ENCODE assay signal across 1 cellular context in the genomic region with DNA sequence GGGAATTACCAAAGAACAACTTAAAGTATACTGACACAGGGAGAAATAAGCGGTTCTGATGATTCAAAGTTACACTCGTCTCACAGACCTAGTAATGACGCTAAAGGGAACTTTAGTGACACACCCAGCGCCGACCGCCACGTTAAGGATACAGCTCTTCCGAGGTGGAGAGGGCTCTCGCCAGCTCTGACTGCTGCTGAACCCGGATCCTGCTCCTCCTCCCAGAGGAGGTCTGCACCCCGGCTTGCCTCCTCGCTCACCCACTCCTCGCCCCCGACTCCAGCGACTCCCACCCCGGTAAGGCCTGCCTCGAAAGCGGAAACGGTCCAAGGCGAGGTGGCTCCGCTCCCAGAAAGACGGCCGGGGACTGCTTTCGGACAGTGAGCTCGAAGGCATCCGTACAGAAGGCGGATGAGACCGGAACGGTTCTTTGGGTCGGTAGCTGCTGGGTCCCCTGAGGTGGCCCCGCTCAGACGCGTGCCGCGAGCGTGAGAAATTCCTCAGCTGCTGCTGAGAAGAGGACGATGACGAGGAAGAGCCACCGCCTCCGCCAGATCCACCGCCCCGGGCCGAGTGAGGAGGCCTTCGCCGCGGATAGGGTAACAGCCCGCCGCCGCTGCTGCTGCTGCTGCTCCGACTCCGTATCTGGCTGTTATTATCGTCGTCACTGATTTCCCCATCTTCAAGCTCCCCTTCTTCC.
A peak's percentile ranks its signal among the peaks of the same experiment; 100 is the strongest.
TF ChIP-seq lines count a peak whose summit lies in the region.

No MANE protein-coding gene starts in this region.

TF ChIP-seq in K562, 482 proteins besides CTCF, POLR2A, EP300 and RAD21 (continued from another document and continues in another):
- TF ChIP-seq XRCC5 (IDR thresholded peaks at IDR 0.05; ENCODE audit: low read depth, low read length) (no peak), SMARCB1 (IDR thresholded peaks at IDR 0.05; ENCODE audit: insufficient read length, low read depth) (no peak), ZNF41 (CRISPR knock-in tag; conservative IDR thresholded peaks at IDR 0.05) (no peak), NFIC (IDR thresholded peaks at IDR 0.05) (no peak), MTA2 (IDR thresholded peaks at IDR 0.05; ENCODE audit: low read depth) (no peak), SPI1 (IDR thresholded peaks at IDR 0.05; ENCODE audit: borderline replicate concordance, low read depth, low read length) (0 out of 2 replicates have a peak, but pooled peaks have one; percentile 22), MEF2A (IDR thresholded peaks at IDR 0.05; ENCODE audit: control insufficient read depth, low read depth, low read length) (no peak), YBX1 (IDR thresholded peaks at IDR 0.05) (no peak), FUS (optimal IDR thresholded peaks at IDR 0.05; ENCODE audit: low read depth, low read length) (no peak), POU5F1 (IDR thresholded peaks at IDR 0.05; ENCODE audit: borderline replicate concordance, low read depth, low read length, partially characterized antibody) (no peak), CBFB (CRISPR knock-in tag; IDR thresholded peaks at IDR 0.05) (no peak; the same call in 1 of the 2 replicates), CHD4 (IDR thresholded peaks at IDR 0.05; ENCODE audit: insufficient read depth, insufficient replicate concordance, low read depth, low read length, poor library complexity, severe bottlenecking) (no peak), THRAP3 (IDR thresholded peaks at IDR 0.05; ENCODE audit: borderline replicate concordance) (no peak), CSDE1 (IDR thresholded peaks at IDR 0.05) (no peak), KLF13 (tag; IDR thresholded peaks at IDR 0.05; ENCODE audit: borderline replicate concordance, low read depth) (no peak), TAF15 (IDR thresholded peaks at IDR 0.05; ENCODE audit: low read depth, low read length) (no peak), ZSCAN29 (IDR thresholded peaks at IDR 0.05) (peak; percentile 15; the same call in 1 of the 2 replicates), PTRF (tag; IDR thresholded peaks at IDR 0.05) (no peak), SMAD1 (IDR thresholded peaks at IDR 0.05; ENCODE audit: low read depth, low read length, partially characterized antibody) (no peak), ZNF75A (CRISPR knock-in tag; IDR thresholded peaks at IDR 0.05) (no peak), EGR1 (conservative IDR thresholded peaks at IDR 0.05) (peak; percentile 48), JUNB (CRISPR knock-in tag; conservative IDR thresholded peaks at IDR 0.05) (no peak), GATA2 (CRISPR knock-in tag; IDR thresholded peaks at IDR 0.05) (peak; percentile 43; the same call in 1 of the 2 replicates), HDAC3 (IDR thresholded peaks at IDR 0.05; ENCODE audit: borderline replicate concordance, partially characterized antibody) (no peak), BRF1 (IDR thresholded peaks at IDR 0.05; ENCODE audit: borderline replicate concordance, extremely low read depth, insufficient read length) (no peak), ZNF347 (CRISPR knock-in tag; IDR thresholded peaks at IDR 0.05; ENCODE audit: low read depth) (no peak), EHMT2 (IDR thresholded peaks at IDR 0.05) (no peak), TRIM28 (IDR thresholded peaks at IDR 0.05) (no peak), ZNF143 (CRISPR knock-in tag; IDR thresholded peaks at IDR 0.05) (0 out of 2 replicates have a peak, but pooled peaks have one; percentile 38), FOXA3 (CRISPR knock-in tag; conservative IDR thresholded peaks at IDR 0.05 in 1 of 2, IDR thresholded peaks at IDR 0.05 in 1 of 2) (no peak)
- TF ChIP-seq, protein P1, sequence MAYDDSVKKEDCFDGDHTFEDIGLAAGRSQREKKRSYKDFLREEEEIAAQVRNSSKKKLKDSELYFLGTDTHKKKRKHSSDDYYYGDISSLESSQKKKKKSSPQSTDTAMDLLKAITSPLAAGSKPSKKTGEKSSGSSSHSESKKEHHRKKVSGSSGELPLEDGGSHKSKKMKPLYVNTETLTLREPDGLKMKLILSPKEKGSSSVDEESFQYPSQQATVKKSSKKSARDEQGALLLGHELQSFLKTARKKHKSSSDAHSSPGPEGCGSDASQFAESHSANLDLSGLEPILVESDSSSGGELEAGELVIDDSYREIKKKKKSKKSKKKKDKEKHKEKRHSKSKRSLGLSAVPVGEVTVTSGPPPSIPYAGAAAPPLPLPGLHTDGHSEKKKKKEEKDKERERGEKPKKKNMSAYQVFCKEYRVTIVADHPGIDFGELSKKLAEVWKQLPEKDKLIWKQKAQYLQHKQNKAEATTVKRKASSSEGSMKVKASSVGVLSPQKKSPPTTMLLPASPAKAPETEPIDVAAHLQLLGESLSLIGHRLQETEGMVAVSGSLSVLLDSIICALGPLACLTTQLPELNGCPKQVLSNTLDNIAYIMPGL (CRISPR knock-in tag; IDR thresholded peaks at IDR 0.05) = 0 out of 2 replicates have a peak, but pooled peaks have one; percentile 1
- TF ChIP-seq, protein P2, sequence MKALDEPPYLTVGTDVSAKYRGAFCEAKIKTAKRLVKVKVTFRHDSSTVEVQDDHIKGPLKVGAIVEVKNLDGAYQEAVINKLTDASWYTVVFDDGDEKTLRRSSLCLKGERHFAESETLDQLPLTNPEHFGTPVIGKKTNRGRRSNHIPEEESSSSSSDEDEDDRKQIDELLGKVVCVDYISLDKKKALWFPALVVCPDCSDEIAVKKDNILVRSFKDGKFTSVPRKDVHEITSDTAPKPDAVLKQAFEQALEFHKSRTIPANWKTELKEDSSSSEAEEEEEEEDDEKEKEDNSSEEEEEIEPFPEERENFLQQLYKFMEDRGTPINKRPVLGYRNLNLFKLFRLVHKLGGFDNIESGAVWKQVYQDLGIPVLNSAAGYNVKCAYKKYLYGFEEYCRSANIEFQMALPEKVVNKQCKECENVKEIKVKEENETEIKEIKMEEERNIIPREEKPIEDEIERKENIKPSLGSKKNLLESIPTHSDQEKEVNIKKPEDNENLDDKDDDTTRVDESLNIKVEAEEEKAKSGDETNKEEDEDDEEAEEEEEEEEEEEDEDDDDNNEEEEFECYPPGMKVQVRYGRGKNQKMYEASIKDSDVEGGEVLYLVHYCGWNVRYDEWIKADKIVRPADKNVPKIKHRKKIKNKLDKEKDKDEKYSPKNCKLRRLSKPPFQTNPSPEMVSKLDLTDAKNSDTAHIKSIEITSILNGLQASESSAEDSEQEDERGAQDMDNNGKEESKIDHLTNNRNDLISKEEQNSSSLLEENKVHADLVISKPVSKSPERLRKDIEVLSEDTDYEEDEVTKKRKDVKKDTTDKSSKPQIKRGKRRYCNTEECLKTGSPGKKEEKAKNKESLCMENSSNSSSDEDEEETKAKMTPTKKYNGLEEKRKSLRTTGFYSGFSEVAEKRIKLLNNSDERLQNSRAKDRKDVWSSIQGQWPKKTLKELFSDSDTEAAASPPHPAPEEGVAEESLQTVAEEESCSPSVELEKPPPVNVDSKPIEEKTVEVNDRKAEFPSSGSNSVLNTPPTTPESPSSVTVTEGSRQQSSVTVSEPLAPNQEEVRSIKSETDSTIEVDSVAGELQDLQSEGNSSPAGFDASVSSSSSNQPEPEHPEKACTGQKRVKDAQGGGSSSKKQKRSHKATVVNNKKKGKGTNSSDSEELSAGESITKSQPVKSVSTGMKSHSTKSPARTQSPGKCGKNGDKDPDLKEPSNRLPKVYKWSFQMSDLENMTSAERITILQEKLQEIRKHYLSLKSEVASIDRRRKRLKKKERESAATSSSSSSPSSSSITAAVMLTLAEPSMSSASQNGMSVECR (CRISPR knock-in tag; IDR thresholded peaks at IDR 0.05) = peak; percentile 44; the same call in 1 of the 2 replicates
- TF ChIP-seq, protein P3, sequence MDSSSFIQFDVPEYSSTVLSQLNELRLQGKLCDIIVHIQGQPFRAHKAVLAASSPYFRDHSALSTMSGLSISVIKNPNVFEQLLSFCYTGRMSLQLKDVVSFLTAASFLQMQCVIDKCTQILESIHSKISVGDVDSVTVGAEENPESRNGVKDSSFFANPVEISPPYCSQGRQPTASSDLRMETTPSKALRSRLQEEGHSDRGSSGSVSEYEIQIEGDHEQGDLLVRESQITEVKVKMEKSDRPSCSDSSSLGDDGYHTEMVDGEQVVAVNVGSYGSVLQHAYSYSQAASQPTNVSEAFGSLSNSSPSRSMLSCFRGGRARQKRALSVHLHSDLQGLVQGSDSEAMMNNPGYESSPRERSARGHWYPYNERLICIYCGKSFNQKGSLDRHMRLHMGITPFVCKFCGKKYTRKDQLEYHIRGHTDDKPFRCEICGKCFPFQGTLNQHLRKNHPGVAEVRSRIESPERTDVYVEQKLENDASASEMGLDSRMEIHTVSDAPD (CRISPR knock-in tag; IDR thresholded peaks at IDR 0.05) = no peak
- TF ChIP-seq, protein P4, sequence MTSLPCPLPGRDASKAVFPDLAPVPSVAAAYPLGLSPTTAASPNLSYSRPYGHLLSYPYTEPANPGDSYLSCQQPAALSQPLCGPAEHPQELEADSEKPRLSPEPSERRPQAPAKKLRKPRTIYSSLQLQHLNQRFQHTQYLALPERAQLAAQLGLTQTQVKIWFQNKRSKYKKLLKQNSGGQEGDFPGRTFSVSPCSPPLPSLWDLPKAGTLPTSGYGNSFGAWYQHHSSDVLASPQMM (CRISPR knock-in tag; IDR thresholded peaks at IDR 0.05) = no peak
- TF ChIP-seq, protein P5, sequence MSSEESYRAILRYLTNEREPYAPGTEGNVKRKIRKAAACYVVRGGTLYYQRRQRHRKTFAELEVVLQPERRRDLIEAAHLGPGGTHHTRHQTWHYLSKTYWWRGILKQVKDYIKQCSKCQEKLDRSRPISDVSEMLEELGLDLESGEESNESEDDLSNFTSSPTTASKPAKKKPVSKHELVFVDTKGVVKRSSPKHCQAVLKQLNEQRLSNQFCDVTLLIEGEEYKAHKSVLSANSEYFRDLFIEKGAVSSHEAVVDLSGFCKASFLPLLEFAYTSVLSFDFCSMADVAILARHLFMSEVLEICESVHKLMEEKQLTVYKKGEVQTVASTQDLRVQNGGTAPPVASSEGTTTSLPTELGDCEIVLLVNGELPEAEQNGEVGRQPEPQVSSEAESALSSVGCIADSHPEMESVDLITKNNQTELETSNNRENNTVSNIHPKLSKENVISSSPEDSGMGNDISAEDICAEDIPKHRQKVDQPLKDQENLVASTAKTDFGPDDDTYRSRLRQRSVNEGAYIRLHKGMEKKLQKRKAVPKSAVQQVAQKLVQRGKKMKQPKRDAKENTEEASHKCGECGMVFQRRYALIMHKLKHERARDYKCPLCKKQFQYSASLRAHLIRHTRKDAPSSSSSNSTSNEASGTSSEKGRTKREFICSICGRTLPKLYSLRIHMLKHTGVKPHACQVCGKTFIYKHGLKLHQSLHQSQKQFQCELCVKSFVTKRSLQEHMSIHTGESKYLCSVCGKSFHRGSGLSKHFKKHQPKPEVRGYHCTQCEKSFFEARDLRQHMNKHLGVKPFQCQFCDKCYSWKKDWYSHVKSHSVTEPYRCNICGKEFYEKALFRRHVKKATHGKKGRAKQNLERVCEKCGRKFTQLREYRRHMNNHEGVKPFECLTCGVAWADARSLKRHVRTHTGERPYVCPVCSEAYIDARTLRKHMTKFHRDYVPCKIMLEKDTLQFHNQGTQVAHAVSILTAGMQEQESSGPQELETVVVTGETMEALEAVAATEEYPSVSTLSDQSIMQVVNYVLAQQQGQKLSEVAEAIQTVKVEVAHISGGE (CRISPR knock-in tag; IDR thresholded peaks at IDR 0.05) = peak in 1 of 3 experiments; percentile 39; a peak in 2 of 6 replicates
- TF ChIP-seq, protein P6, sequence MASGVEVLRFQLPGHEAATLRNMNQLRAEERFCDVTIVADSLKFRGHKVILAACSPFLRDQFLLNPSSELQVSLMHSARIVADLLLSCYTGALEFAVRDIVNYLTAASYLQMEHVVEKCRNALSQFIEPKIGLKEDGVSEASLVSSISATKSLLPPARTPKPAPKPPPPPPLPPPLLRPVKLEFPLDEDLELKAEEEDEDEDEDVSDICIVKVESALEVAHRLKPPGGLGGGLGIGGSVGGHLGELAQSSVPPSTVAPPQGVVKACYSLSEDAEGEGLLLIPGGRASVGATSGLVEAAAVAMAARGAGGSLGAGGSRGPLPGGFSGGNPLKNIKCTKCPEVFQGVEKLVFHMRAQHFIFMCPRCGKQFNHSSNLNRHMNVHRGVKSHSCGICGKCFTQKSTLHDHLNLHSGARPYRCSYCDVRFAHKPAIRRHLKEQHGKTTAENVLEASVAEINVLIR (CRISPR knock-in tag; IDR thresholded peaks at IDR 0.05) = no peak
- TF ChIP-seq, protein P7, sequence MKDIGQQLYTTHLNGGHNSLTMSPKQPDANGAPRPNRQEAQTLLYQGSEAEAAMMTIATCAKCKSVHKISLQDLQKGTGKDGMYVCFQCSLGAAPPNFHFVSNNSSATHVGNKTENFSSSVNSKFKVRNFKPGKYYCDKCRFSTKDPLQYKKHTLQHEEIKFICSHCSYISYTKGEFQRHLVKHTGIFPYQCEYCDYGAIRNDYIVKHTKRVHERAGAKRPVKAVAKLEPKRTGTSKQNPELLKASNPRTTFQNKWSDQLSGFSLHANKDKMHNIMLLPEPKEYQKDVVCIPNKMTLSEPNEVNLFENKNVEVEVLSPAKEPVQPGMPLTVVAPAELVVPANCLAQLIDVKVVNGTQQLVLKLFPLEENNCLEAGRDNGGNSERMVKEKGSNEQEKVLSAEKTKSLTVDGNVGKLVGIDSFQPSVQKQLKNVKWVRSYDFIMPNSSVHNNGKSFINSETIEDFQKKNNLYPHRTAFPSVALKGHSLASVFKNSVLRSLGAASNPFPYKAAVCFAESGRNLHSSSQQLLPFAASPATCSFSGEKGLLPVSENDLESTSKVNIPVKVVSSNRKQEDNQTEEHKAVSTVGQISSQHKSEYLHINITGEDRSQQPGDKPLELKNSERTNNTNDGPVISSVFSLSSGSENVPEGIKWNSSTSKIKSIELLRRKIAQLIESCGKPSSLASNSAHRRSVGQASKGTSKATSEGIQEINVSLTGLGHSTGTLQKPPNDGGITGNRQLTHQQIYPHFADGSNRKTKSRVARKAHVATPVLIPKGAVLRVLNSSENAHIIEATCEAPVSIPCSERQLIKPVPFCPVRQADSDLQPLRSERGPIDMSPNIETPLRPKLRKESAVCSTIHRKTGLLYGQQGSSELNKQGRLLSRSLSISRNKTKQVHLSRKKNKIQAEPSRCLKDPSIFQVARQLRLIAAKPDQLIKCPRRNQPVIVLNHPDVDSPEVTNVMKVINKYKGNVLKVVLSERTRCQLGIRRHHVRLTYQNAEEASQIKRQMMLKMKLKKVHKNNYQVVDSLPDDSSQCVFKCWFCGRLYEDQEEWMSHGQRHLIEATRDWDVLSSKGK (CRISPR knock-in tag; IDR thresholded peaks at IDR 0.05) = no peak
- TF ChIP-seq, protein P8, sequence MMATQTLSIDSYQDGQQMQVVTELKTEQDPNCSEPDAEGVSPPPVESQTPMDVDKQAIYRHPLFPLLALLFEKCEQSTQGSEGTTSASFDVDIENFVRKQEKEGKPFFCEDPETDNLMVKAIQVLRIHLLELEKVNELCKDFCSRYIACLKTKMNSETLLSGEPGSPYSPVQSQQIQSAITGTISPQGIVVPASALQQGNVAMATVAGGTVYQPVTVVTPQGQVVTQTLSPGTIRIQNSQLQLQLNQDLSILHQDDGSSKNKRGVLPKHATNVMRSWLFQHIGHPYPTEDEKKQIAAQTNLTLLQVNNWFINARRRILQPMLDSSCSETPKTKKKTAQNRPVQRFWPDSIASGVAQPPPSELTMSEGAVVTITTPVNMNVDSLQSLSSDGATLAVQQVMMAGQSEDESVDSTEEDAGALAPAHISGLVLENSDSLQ (IDR thresholded peaks at IDR 0.05) = no peak
- TF ChIP-seq, protein P9, sequence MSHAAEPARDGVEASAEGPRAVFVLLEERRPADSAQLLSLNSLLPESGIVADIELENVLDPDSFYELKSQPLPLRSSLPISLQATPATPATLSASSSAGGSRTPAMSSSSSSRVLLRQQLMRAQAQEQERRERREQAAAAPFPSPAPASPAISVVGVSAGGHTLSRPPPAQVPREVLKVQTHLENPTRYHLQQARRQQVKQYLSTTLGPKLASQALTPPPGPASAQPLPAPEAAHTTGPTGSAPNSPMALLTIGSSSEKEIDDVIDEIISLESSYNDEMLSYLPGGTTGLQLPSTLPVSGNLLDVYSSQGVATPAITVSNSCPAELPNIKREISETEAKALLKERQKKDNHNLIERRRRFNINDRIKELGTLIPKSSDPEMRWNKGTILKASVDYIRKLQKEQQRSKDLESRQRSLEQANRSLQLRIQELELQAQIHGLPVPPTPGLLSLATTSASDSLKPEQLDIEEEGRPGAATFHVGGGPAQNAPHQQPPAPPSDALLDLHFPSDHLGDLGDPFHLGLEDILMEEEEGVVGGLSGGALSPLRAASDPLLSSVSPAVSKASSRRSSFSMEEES (CRISPR knock-in tag; IDR thresholded peaks at IDR 0.05) = no peak
